Comparison of ENCODE assay signal across 10 cellular contexts in the genomic region with DNA sequence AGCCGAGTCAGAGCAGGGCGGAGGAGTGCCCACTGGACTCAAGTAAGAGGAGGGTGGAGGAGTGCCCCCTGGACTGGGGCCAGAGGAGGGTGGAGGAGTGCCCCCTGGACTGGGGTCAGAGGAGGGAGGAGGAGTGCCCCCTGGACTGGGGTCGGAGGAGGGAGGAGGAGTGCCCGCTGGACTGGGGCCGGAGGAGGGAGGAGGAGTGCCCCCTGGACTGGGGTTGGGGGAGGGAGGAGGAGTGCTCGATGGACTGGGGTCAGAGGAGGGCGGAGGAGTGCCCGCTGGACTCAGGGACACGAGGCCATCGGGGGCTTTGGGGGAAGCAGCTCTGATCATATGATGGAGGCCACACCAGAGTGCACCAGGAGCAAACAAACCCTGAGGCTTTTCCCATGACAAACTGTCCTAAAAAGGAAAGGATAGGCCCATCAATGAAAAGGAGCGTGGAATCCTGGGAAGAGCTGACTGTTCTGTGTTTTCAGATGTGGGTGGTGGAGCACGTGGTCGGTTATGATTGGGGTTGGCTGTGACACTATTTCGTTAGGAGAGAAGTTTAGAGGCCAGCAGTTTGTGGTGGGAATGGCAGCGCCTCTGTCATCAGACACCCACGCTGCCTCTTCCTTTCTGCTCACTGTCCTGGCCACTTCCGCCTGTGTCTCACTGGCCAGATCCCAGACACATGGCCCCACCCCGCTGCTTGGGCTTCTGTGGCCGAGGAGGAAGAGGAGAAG. TPM values are rescaled to one million over a fixed set of nuclear protein-coding genes. Genes with fewer than 3 reads are reported as not detected.
A peak's percentile ranks its signal among the peaks of the same experiment; 100 is the strongest.
DNase-seq lines count a peak whose midpoint lies in the region; ATAC-seq and TF ChIP-seq lines count a peak whose summit lies in the region.
"Had no signal": no experiment of that assay in that cellular context is flagged by ENCODE, and none has a peak within 500 bp of the region (broad histone marks: within the 10 kb centered on the region; RNA-seq: fewer than 3 reads in every experiment).

No MANE protein-coding gene starts in this region.

- ATAC-seq in HG03159 (IDR thresholded peaks at IDR 0.05; ENCODE audit: unreplicated experiment): no peak

- no peak overlapping the region for H3K27ac ChIP-seq in HEK293 (ENCODE audit: extremely low read depth, low read depth, low read length)
- H3K27ac ChIP-seq in right atrium auricular region: peak overlapping the region in 1 of 2 donors; percentile 16
- H3K27ac ChIP-seq in RWPE1: no peak overlapping the region
- H3K27ac ChIP-seq: epithelial cell of prostate, KMS-11 had no signal

- H3K4me1 ChIP-seq in HEK293 (ENCODE audit: control insufficient read depth, insufficient read depth, low read length) (no peaks in the 10 kb centered on the region), right atrium auricular region (peaks cover 0 to 14% of the 10 kb centered on the region in 2 donors)

- H3K36me3 ChIP-seq in HEK293 (ENCODE audit: control insufficient read depth in 2 of 2, insufficient read depth in 1 of 2, low read length in 2 of 2) (no peaks in the 10 kb centered on the region), right atrium auricular region (no peaks in the 10 kb centered on the region)

- POLR2A ChIA-PET in HEK293 (lab: Yijun Ruan, JAX) (no interaction called here), RWPE1 (lab: Yijun Ruan, JAX; ENCODE audit: low non-redundant PET) (no interaction called here)

- DNase-seq in UCSD-AML1 (lab: John Stamatoyannopoulos, UW; ENCODE audit: unreplicated experiment) (peak; percentile 77), right atrium auricular region (ENCODE audit: low spot score) (peak; percentile 83), RWPE1 (ENCODE audit: low spot score) (no peak), NCI-H1092 treated with DMSO at 0.1 percent for 48 hours (lab: John Stamatoyannopoulos, UW) (no peak)
- peak; percentile 22 to 29 for DNase-seq in stimulated activated CD4-positive, alpha-beta T cell treated with anti-CD3 and anti-CD28 coated beads, Interleukin-2, amount 100 ng/mL, for 24 hours
- DNase-seq in activated CD4-positive, CD25-positive, alpha-beta regulatory T cell (lab: John Stamatoyannopoulos, UW): no peak

- CTCF ChIA-PET in HEK293 (lab: Yijun Ruan, JAX) (no interaction called here), RWPE1 (lab: Yijun Ruan, JAX) (no interaction called here)

- H3K9me3 ChIP-seq in HEK293 (ENCODE audit: control insufficient read depth, insufficient read depth, low read depth, low read length): no peaks in the 10 kb centered on the region
- H3K9me3 ChIP-seq in right atrium auricular region: no peaks in the 10 kb centered on the region

- H3K27me3 ChIP-seq in right atrium auricular region: no peaks in the 10 kb centered on the region

- H3K4me3 ChIP-seq in HEK293 (ENCODE audit: low read depth, low read length) (no peak overlapping the region), right atrium auricular region (no peak overlapping the region)

- TF ChIP-seq CTCF in HEK293 (tag by site-specific recombination; IDR thresholded peaks at IDR 0.05) (no peak), right atrium auricular region (IDR thresholded peaks at IDR 0.05) (no peak), RWPE1 (conservative IDR thresholded peaks at IDR 0.05; ENCODE audit: low read depth) (no peak)

TF ChIP-seq in HEK293, 187 proteins besides CTCF, POLR2A, EP300 and RAD21:
- TF ChIP-seq EGR2 (tag by site-specific recombination; IDR thresholded peaks at IDR 0.05; ENCODE audit: low read depth): peak; percentile 55; the same call in 1 of the 2 replicates
- TF ChIP-seq KLF9 (tag by site-specific recombination; IDR thresholded peaks at IDR 0.05; ENCODE audit: low read depth): no peak
- no peak for TF ChIP-seq OVOL3 (tag by site-specific recombination; IDR thresholded peaks at IDR 0.05)
- TF ChIP-seq ZFP3 (tag by site-specific recombination; IDR thresholded peaks at IDR 0.05; ENCODE audit: low read depth): no peak
- no peak for TF ChIP-seq ZNF398 (tag by site-specific recombination; IDR thresholded peaks at IDR 0.05)
- no peak for TF ChIP-seq ZBTB21 (tag by site-specific recombination; IDR thresholded peaks at IDR 0.05)
- TF ChIP-seq ZFHX2 (tag by site-specific recombination; conservative IDR thresholded peaks at IDR 0.05): peak; percentile 66
- TF ChIP-seq ZNF248 (tag by site-specific recombination; IDR thresholded peaks at IDR 0.05): no peak
- no peak for TF ChIP-seq ZNF600 (tag by site-specific recombination; IDR thresholded peaks at IDR 0.05)
- no peak for TF ChIP-seq ZNF677 (tag by site-specific recombination; IDR thresholded peaks at IDR 0.05)
- TF ChIP-seq RBAK (tag by site-specific recombination; IDR thresholded peaks at IDR 0.05): no peak
- no peak for TF ChIP-seq ZNF214 (tag by site-specific recombination; IDR thresholded peaks at IDR 0.05; ENCODE audit: borderline replicate concordance)

RNA-seq across cellular contexts. Expression of gene HPCAL1, which starts 24.5 kb away (rescaled TPM):
- 10 to 100 TPM; 28.7 to 35.5 TPM for total RNA-seq in right atrium auricular region

Comparison
In these comparisons a context has a peak if more than half of its experiments do, and no peak if none do; other contexts are left out.
1. DNase-seq: peak in UCSD-AML1 (single experiment), right atrium auricular region (single experiment) and stimulated activated CD4-positive, alpha-beta T cell treated with anti-CD3 and anti-CD28 coated beads, Interleukin-2, amount 100 ng/mL, for 24 hours (2 of 2); none in RWPE1 (single experiment), NCI-H1092 treated with DMSO at 0.1 percent for 48 hours (single experiment) and activated CD4-positive, CD25-positive, alpha-beta regulatory T cell (0 of 4).